Comparison of ENCODE assay signal across 17 cellular contexts in the genomic region with DNA sequence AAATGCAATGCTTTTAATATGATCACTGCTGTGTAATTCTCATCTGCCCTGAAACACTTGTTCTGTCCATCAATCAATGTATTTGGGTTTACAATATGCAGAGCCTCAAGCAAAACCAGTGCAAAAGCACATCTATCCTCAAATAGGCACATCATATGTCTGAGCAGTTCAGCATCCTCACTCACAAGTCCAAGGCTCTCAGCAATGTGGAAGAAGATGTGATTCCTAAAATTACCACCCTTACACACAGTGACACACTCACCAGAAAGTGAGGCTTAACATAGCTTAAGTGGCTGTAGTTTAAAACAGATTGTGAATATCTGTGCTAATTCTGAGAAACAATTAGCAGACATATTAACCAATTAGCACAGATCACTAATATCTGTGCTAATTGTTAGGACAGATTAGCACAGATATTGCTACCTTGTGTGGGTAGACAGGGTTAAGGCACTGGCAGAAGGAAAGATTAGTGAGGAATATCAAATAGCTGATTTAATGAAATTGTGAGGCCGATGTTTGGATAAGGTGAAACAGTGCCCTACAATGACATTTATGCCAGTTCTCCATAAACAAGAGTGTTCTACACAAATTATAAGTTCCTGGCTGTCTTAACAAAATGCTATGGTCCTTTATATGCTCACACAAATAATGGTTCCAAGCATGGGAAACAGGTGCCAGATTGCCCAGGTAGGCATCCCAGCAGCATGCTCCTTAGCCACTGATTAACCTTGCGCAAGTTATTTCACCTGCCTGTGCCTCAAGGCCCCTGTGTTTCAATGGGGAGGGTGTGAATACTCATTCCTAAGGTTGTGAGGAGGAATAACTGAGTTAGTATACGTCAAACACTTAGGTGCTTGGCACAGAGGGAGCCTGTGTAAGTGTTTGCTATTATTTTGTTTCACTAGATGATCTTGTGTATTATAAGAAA. TPM values are rescaled to one million over a fixed set of nuclear protein-coding genes. Genes with fewer than 3 reads are reported as not detected.
DNase-seq lines count a peak whose midpoint lies in the region; ATAC-seq and TF ChIP-seq lines count a peak whose summit lies in the region.
"Had no signal": no experiment of that assay in that cellular context is flagged by ENCODE, and none has a peak within 500 bp of the region (broad histone marks: within the 10 kb centered on the region; RNA-seq: fewer than 3 reads in every experiment).

No MANE protein-coding gene starts in this region.

- H3K4me1 ChIP-seq in BLaER1 (peaks cover 53% of the 10 kb centered on the region), tibial artery (peaks cover 0 to 11% (median 6%) of the 10 kb centered on the region in 4 donors)
- peaks cover 22% of the 10 kb centered on the region for H3K4me1 ChIP-seq in CD8-positive, alpha-beta T cell (ENCODE audit: insufficient read depth, low read length)

- POLR2A ChIA-PET in CD8-positive, alpha-beta T cell (lab: Charles Lee), result interaction anchor here (1.4 kb wide), 1 partner anchor 169 kb away, joined by 3 read pairs; the partner anchor contains the start of genes ATP5PF and GABPA
- POLR2A ChIA-PET in activated CD4-positive, alpha-beta memory T cell treated with anti-CD3 and anti-CD28 coated beads for 36 hours (lab: Charles Lee), result interaction anchor here (0.6 to 7.2 kb wide), 11 partner anchors 9 to 142 kb away, joined by 3 to 250 read pairs (median 40); no protein-coding TSS in a partner anchor

- intact Hi-C loops in CD8-positive, alpha-beta T cell (cut with DNase I, micrococcal nuclease), result no loop called here
- intact Hi-C loops in activated CD4-positive, alpha-beta memory T cell treated with anti-CD3 and anti-CD28 coated beads for 36 hours (cut with micrococcal nuclease), result no loop called here
- intact Hi-C loops in tibial artery (cut with DNase I; ENCODE audit: low total_unique reads), result no loop called here

- peaks cover 70% of the 10 kb centered on the region for H3K4me1 Mint-ChIP-seq in CD8-positive, alpha-beta T cell (ENCODE audit: low read depth)
- peaks cover 48% of the 10 kb centered on the region for H3K4me1 Mint-ChIP-seq in activated CD4-positive, alpha-beta memory T cell treated with anti-CD3 and anti-CD28 coated beads for 36 hours (ENCODE audit: low read depth)
- H3K4me1 Mint-ChIP-seq in effector memory CD8-positive, alpha-beta T cell (ENCODE audit: low read depth in 2 of 2), result peaks cover 59 to 75% of the 10 kb centered on the region in 2 donors

- 0 out of 2 replicates have a peak overlapping the region, but pooled peaks have one; percentile 2 for H3K4me2 ChIP-seq in BLaER1

- no peak for ATAC-seq in CD8-positive, alpha-beta T cell
- no peak for ATAC-seq in effector memory CD8-positive, alpha-beta T cell (replicated peaks)
- no peak for ATAC-seq in GM21447 (IDR thresholded peaks at IDR 0.05; ENCODE audit: unreplicated experiment)
- ATAC-seq in HG03135 (IDR thresholded peaks at IDR 0.05; ENCODE audit: unreplicated experiment), result no peak
- ATAC-seq: HepG2, mucosa of descending colon had no signal

- CTCF ChIA-PET in CD8-positive, alpha-beta T cell (lab: Charles Lee), result interaction anchor here (1.1 kb wide), 1 partner anchor 11 kb away, joined by 3 read pairs; no protein-coding TSS in a partner anchor
- CTCF ChIA-PET in activated CD4-positive, alpha-beta memory T cell treated with anti-CD3 and anti-CD28 coated beads for 36 hours (lab: Charles Lee), result no interaction called here

- H3K4me3 Mint-ChIP-seq in CD8-positive, alpha-beta T cell, result no peak overlapping the region
- peak overlapping the region; percentile 80 for H3K4me3 Mint-ChIP-seq in activated CD4-positive, alpha-beta memory T cell treated with anti-CD3 and anti-CD28 coated beads for 36 hours
- H3K4me3 Mint-ChIP-seq in effector memory CD8-positive, alpha-beta T cell, result peak overlapping the region; percentile 98 to 99

- no peaks in the 10 kb centered on the region for H3K27me3 ChIP-seq in BLaER1
- no peaks in the 10 kb centered on the region for H3K27me3 ChIP-seq in CD8-positive, alpha-beta T cell (ENCODE audit: insufficient read depth, low read length)
- no peaks in the 10 kb centered on the region for H3K27me3 ChIP-seq in tibial artery
- H3K27me3 ChIP-seq: colonic mucosa had no signal

- no peak overlapping the region for H3K9ac ChIP-seq in BLaER1

- no peaks in the 10 kb centered on the region for H3K9me3 Mint-ChIP-seq in CD8-positive, alpha-beta T cell
- H3K9me3 Mint-ChIP-seq in activated CD4-positive, alpha-beta memory T cell treated with anti-CD3 and anti-CD28 coated beads for 36 hours, result no peaks in the 10 kb centered on the region
- H3K9me3 Mint-ChIP-seq in effector memory CD8-positive, alpha-beta T cell, result no peaks in the 10 kb centered on the region

- H4K20me1 ChIP-seq in BLaER1, result no peaks in the 10 kb centered on the region

- peaks cover 33% of the 10 kb centered on the region for H3K36me3 ChIP-seq in BLaER1
- H3K36me3 ChIP-seq in CD8-positive, alpha-beta T cell (ENCODE audit: insufficient read depth, low read length), result no peaks in the 10 kb centered on the region
- H3K36me3 ChIP-seq in tibial artery, result peaks cover 0 to 13% (median 0%) of the 10 kb centered on the region in 3 donors
- H3K36me3 ChIP-seq: colonic mucosa, thoracic aorta had no signal

- no peak for DNase-seq in CD8-positive, alpha-beta T cell
- DNase-seq in activated CD4-positive, alpha-beta memory T cell treated with anti-CD3 and anti-CD28 coated beads for 36 hours, result no peak
- no peak for DNase-seq in effector memory CD8-positive, alpha-beta T cell
- DNase-seq in tibial artery, result no peak
- DNase-seq: colonic mucosa, kidney glomerular epithelial cell, mucosa of descending colon, MV-4-11, NCI-H2107, NCI-H82 had no signal

- no peak for TF ChIP-seq CTCF in CD8-positive, alpha-beta T cell (IDR thresholded peaks at IDR 0.05)
- TF ChIP-seq CTCF in tibial artery (IDR thresholded peaks at IDR 0.05), result no peak

- H3K27ac ChIP-seq in BLaER1 (no peak overlapping the region), tibial artery (no peak overlapping the region)
- H3K27ac ChIP-seq in CD8-positive, alpha-beta T cell (ENCODE audit: low read depth, low read length), result no peak overlapping the region
- H3K27ac ChIP-seq: colonic mucosa, RWPE1, thoracic aorta had no signal

- H3K36me3 Mint-ChIP-seq in CD8-positive, alpha-beta T cell, result peaks cover 2% of the 10 kb centered on the region
- H3K36me3 Mint-ChIP-seq in activated CD4-positive, alpha-beta memory T cell treated with anti-CD3 and anti-CD28 coated beads for 36 hours, result peaks cover 77% of the 10 kb centered on the region
- H3K36me3 Mint-ChIP-seq in effector memory CD8-positive, alpha-beta T cell (ENCODE audit: insufficient read depth), result peaks cover 25% of the 10 kb centered on the region

- peak overlapping the region; percentile 58 for H3K27ac Mint-ChIP-seq in CD8-positive, alpha-beta T cell
- peak overlapping the region; percentile 94 for H3K27ac Mint-ChIP-seq in activated CD4-positive, alpha-beta memory T cell treated with anti-CD3 and anti-CD28 coated beads for 36 hours
- peak overlapping the region; percentile 66 to 99 for H3K27ac Mint-ChIP-seq in effector memory CD8-positive, alpha-beta T cell

- H3K9me3 ChIP-seq in BLaER1 (no peaks in the 10 kb centered on the region), tibial artery (no peaks in the 10 kb centered on the region)
- no peaks in the 10 kb centered on the region for H3K9me3 ChIP-seq in CD8-positive, alpha-beta T cell (ENCODE audit: low read length)
- H3K9me3 ChIP-seq: colonic mucosa, mucosa of descending colon, thoracic aorta had no signal

- H3K27me3 Mint-ChIP-seq in CD8-positive, alpha-beta T cell (ENCODE audit: low read depth), result no peaks in the 10 kb centered on the region
- no peaks in the 10 kb centered on the region for H3K27me3 Mint-ChIP-seq in activated CD4-positive, alpha-beta memory T cell treated with anti-CD3 and anti-CD28 coated beads for 36 hours
- no peaks in the 10 kb centered on the region for H3K27me3 Mint-ChIP-seq in effector memory CD8-positive, alpha-beta T cell

- H3K4me3 ChIP-seq in BLaER1, result no peak overlapping the region
- no peak overlapping the region for H3K4me3 ChIP-seq in CD8-positive, alpha-beta T cell (ENCODE audit: low read depth, low read length)
- H3K4me3 ChIP-seq in tibial artery, result no peak overlapping the region
- H3K4me3 ChIP-seq: colonic mucosa, mucosa of descending colon, skin epidermis, thoracic aorta had no signal

RNA-seq across cellular contexts. Expression of gene MRPL39, which starts 41.7 kb away (rescaled TPM):
- 10 to 100 TPM; 13.8 to 17.4 TPM for total RNA-seq in CD8-positive, alpha-beta T cell
- total RNA-seq in activated CD4-positive, alpha-beta memory T cell treated with anti-CD3 and anti-CD28 coated beads for 36 hours, result 10 to 100 TPM; 71.7 to 73.6 TPM
